8 cellular contexts compared by ENCODE assay signal in genomic region chr19:15161028-15161984, GRCh38. TPM values are rescaled to one million over a fixed set of nuclear protein-coding genes. Genes with fewer than 3 reads are reported as not detected.
DNase-seq lines count a peak whose midpoint lies in the region; ATAC-seq, FAIRE-seq and TF ChIP-seq lines count a peak whose summit lies in the region.

No MANE protein-coding gene starts in this region.

- H2AFZ ChIP-seq in fibroblast of lung (ENCODE audit: low read length) = no peak overlapping the region

- H4K20me1 ChIP-seq in fibroblast of lung (ENCODE audit: control insufficient read depth, extremely low read depth, insufficient read depth, low read length) = no peaks in the 10 kb centered on the region

- H3K4me2 ChIP-seq in fibroblast of lung (ENCODE audit: extremely low read depth, insufficient read depth, low read length) = no peak overlapping the region

- H3K27ac ChIP-seq in fibroblast of lung (ENCODE audit: insufficient read depth, low read length) = no peak overlapping the region

- no peaks in the 10 kb centered on the region for H3K27me3 ChIP-seq in fibroblast of lung (ENCODE audit: control insufficient read depth, insufficient read depth, low read length)

- peaks cover 7% of the 10 kb centered on the region for H3K36me3 ChIP-seq in fibroblast of lung (ENCODE audit: control insufficient read depth, insufficient read depth, low read length)

- no peaks in the 10 kb centered on the region for H3K4me1 Mint-ChIP-seq in stimulated activated naive B cell treated with anti-CD40 and anti-IgM and Interleukin-4, amounts not matched to agents 10 μg/mL and 1 μg/mL and 100 μg/mL, for 72 hours

- H3K9me3 Mint-ChIP-seq in stimulated activated naive B cell treated with anti-CD40 and anti-IgM and Interleukin-4, amounts not matched to agents 10 μg/mL and 1 μg/mL and 100 μg/mL, for 72 hours = peaks cover 17 to 30% of the 10 kb centered on the region in 2 donors

- no peak overlapping the region for H3K4me3 Mint-ChIP-seq in stimulated activated naive B cell treated with anti-CD40 and anti-IgM and Interleukin-4, amounts not matched to agents 10 μg/mL and 1 μg/mL and 100 μg/mL, for 72 hours

- FAIRE-seq in GM12891 (lab: Jason Lieb, UNC) = no peak

- peaks cover 0 to 16% of the 10 kb centered on the region in 2 donors for H3K27me3 Mint-ChIP-seq in stimulated activated naive B cell treated with anti-CD40 and anti-IgM and Interleukin-4, amounts not matched to agents 10 μg/mL and 1 μg/mL and 100 μg/mL, for 72 hours

- no peaks in the 10 kb centered on the region for H3K4me1 ChIP-seq in fibroblast of lung (ENCODE audit: control insufficient read depth, extremely low read depth, insufficient read depth, low read length)

- no peaks in the 10 kb centered on the region for H3K79me2 ChIP-seq in fibroblast of lung (ENCODE audit: control insufficient read depth, insufficient read depth, low read length)

- peak; percentile 25 to 32 for TF ChIP-seq CTCF in fibroblast of lung (conservative IDR thresholded peaks at IDR 0.05 in 1 of 2, IDR thresholded peaks at IDR 0.05 in 1 of 2; ENCODE audit: low read depth in 1 of 2, low read length in 2 of 2)

- no peaks in the 10 kb centered on the region for H3K9me3 ChIP-seq in fibroblast of lung (ENCODE audit: control insufficient read depth, insufficient read depth, low read depth, low read length)

- no peak for ATAC-seq in HG02623 (IDR thresholded peaks at IDR 0.05; ENCODE audit: unreplicated experiment)
- ATAC-seq in stimulated activated naive B cell treated with anti-CD40 and anti-IgM and Interleukin-4, amounts not matched to agents 10 μg/mL and 1 μg/mL and 100 μg/mL, for 72 hours (replicated peaks) = no peak
- ATAC-seq in GM19023 (IDR thresholded peaks at IDR 0.05; ENCODE audit: unreplicated experiment) = no peak

- peak; percentile 31 for DNase-seq in AG08395 (ENCODE audit: low spot score)
- DNase-seq in GM12891 (ENCODE audit: insufficient read length, low spot score) = peak; percentile 66
- peak; percentile 32 for DNase-seq in NCI-H460 (ENCODE audit: extremely low read depth, low read depth)
- peak in 1 of 2 donors; percentile 9 for DNase-seq in fibroblast of lung (ENCODE audit: low read depth in 2 of 2)
- no peak for DNase-seq in stimulated activated naive B cell treated with anti-CD40 and anti-IgM and Interleukin-4, amounts not matched to agents 10 μg/mL and 1 μg/mL and 100 μg/mL, for 72 hours
- DNase-seq in activated CD4-positive, alpha-beta T cell treated with anti-CD3 and anti-CD28 coated beads, Interleukin-2, amount 50 U/mL, for 4 hours = no peak

- TF ChIP-seq POLR2A in GM12891 (IDR thresholded peaks at IDR 0.05; ENCODE audit: low read depth, low read length) = no peak

- no peak overlapping the region for H3K4me3 ChIP-seq in fibroblast of lung (replicated peaks in 1 of 4; ENCODE audit: control extremely low read depth in 1 of 4, insufficient read depth in 1 of 4, low read depth in 3 of 4, low read length in 4 of 4)

- H3K36me3 Mint-ChIP-seq in stimulated activated naive B cell treated with anti-CD40 and anti-IgM and Interleukin-4, amounts not matched to agents 10 μg/mL and 1 μg/mL and 100 μg/mL, for 72 hours = peaks cover 0 to 9% of the 10 kb centered on the region in 2 donors

- H3K9ac ChIP-seq in fibroblast of lung (ENCODE audit: insufficient read depth, low read length) = no peak overlapping the region

- H3K27ac Mint-ChIP-seq in stimulated activated naive B cell treated with anti-CD40 and anti-IgM and Interleukin-4, amounts not matched to agents 10 μg/mL and 1 μg/mL and 100 μg/mL, for 72 hours = no peak overlapping the region

TF ChIP-seq in GM12891, 5 proteins besides CTCF, POLR2A, EP300 and RAD21:
- TF ChIP-seq POU2F2 (IDR thresholded peaks at IDR 0.05; ENCODE audit: low read depth, low read length) (no peak), TAF1 (IDR thresholded peaks at IDR 0.05; ENCODE audit: low read depth, low read length) (no peak), SPI1 (IDR thresholded peaks at IDR 0.05; ENCODE audit: low read depth, low read length) (no peak), PAX5 (IDR thresholded peaks at IDR 0.05; ENCODE audit: insufficient read depth, low read length, severe bottlenecking) (no peak)

RNA-seq across cellular contexts. Expression of gene NOTCH3, which starts 39.5 kb away (rescaled TPM):
- 0.42 TPM for polyA plus RNA-seq in GM12891 (2012; ENCODE audit: low read depth, missing spikeins)
- total RNA-seq in NCI-H460 (2014; rRNA removed; shearing (Covaris generic)) = 47.3 and 50.5 TPM in 2 replicates
- polyA plus RNA-seq in NCI-H460 (2014; cell fraction: nucleus; rRNA removed) = 65.2 and 79.2 TPM in 2 replicates
- 18.2 and 26.4 TPM in 2 replicates for total RNA-seq in fibroblast of lung
- polyA plus RNA-seq in fibroblast of lung = 3.9 and 42.6 TPM in 2 replicates
- polyA plus RNA-seq in fibroblast of lung (2012) = 7.1 and 75.2 TPM in 2 replicates
- 20.5 and 355 TPM in 2 replicates for polyA minus RNA-seq in fibroblast of lung (ENCODE audit: low replicate concordance)

RNA-seq across cellular contexts. Expression of gene SYDE1, which starts 54.1 kb away (rescaled TPM):
- polyA plus RNA-seq in GM12891 (2012; ENCODE audit: low read depth, missing spikeins) = not detected
- 10.8 and 12.1 TPM in 2 replicates for total RNA-seq in NCI-H460 (2014; rRNA removed; shearing (Covaris generic))
- 14.9 and 44.5 TPM in 2 replicates for polyA plus RNA-seq in NCI-H460 (2014; cell fraction: nucleus; rRNA removed)
- total RNA-seq in fibroblast of lung = 17.5 and 21.0 TPM in 2 replicates
- 27.9 and 28.6 TPM in 2 replicates for polyA plus RNA-seq in fibroblast of lung
- 49.6 and 51.1 TPM in 2 replicates for polyA plus RNA-seq in fibroblast of lung (2012)
- 60.4 and 72.3 TPM in 2 replicates for polyA minus RNA-seq in fibroblast of lung (ENCODE audit: low replicate concordance)

Comparison
In these comparisons a context has a peak if more than half of its experiments do, and no peak if none do; other contexts are left out.
1. DNase-seq: peak in AG08395 (single experiment), GM12891 (single experiment) and NCI-H460 (single experiment); none in stimulated activated naive B cell treated with anti-CD40 and anti-IgM and Interleukin-4, amounts not matched to agents 10 μg/mL and 1 μg/mL and 100 μg/mL, for 72 hours (single experiment) and activated CD4-positive, alpha-beta T cell treated with anti-CD3 and anti-CD28 coated beads, Interleukin-2, amount 50 U/mL, for 4 hours (0 of 2).